Comparison of ENCODE assay signal across 8 cellular contexts in the genomic region with DNA sequence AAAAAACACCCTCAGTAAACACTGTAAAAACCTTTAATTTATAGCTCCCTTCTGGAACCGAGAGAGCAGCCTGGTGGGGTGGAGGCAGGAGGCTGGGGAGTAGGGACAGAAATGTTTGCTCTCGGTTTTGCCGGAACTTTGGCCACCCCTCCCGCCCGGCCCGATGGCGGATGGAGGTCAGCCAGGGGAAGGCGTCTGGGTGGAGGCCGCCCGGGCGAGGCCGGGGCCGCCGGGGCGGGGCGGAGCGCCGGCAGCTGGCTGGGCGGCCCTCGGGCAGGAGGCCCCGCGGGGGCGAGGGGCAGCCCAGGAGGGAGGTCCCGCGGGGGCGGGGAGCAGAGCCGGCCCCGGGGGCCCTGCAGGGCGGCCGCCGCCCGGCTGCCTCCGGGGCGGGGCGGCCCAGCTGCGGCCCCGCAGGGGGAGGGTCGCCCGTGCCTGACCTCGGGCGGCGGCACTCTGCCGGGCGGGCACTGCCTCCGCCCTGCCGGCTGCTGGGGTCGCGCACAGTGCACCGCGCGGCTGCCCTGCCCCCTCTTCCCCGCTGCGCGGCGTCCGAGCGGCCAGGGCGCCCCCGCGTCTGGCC. TPM values are rescaled to one million over a fixed set of nuclear protein-coding genes. Genes with fewer than 3 reads are reported as not detected.
DNase-seq lines count a peak whose midpoint lies in the region; ATAC-seq and TF ChIP-seq lines count a peak whose summit lies in the region.

No MANE protein-coding gene starts in this region.

- H3K4me1 ChIP-seq in ectodermal cell (ENCODE audit: control insufficient read depth, insufficient read depth, low read length) (peaks cover 15% of the 10 kb centered on the region), mesenchymal stem cell (ENCODE audit: control insufficient read depth, insufficient read depth, low read depth, low read length) (peaks cover 5% of the 10 kb centered on the region)

- peak overlapping the region in 1 of 2 experiments; percentile 78 for H2BK12ac ChIP-seq in mesenchymal stem cell (ENCODE audit: low read length in 2 of 2)

- DNase-seq in NCI-H2171 (lab: John Stamatoyannopoulos, UW) (peak; percentile 83), mesenchymal stem cell (peak; percentile 87)
- peak; percentile 15 to 56 for DNase-seq in activated CD4-positive, alpha-beta T cell treated with anti-CD3 and anti-CD28 coated beads for 4 hours
- peak; percentile 14 for DNase-seq in stimulated activated CD8-positive, alpha-beta memory T cell treated with anti-CD3 and anti-CD28 coated beads, Interleukin-15, amount 100 ng/mL, for 1 hour (ENCODE audit: low read depth)

- WGBS in ectodermal cell, 2 experiments: 0% methylated on average over 56 of the region's 60 CpGs
- 0% methylated on average over 13 of the region's 60 CpGs for WGBS in mesenchymal stem cell

- H3K4me2 ChIP-seq in mesenchymal stem cell (ENCODE audit: low read length, poor library complexity, severe bottlenecking): peak overlapping the region; percentile 51

- TF ChIP-seq POLR2A in GM15510 (IDR thresholded peaks at IDR 0.05; ENCODE audit: borderline replicate concordance, extremely low read depth, insufficient read length): peak; percentile 19

- H4K91ac ChIP-seq in mesenchymal stem cell (ENCODE audit: low read length): peak overlapping the region; percentile 92

- H3K9me3 ChIP-seq in ectodermal cell (ENCODE audit: control insufficient read depth, low read length): no peaks in the 10 kb centered on the region
- H3K9me3 ChIP-seq in mesenchymal stem cell (ENCODE audit: control insufficient read depth, low read length): no peaks in the 10 kb centered on the region

- ATAC-seq in HG02870 (IDR thresholded peaks at IDR 0.05; ENCODE audit: unreplicated experiment): peak; percentile 34

- peak overlapping the region; percentile 90 to 94 for H3K18ac ChIP-seq in mesenchymal stem cell (ENCODE audit: low read depth in 1 of 2, low read length in 2 of 2)

- peak overlapping the region; percentile 90 for H3K9ac ChIP-seq in mesenchymal stem cell (ENCODE audit: low read length)

- H3K4me3 ChIP-seq in ectodermal cell (ENCODE audit: insufficient read depth, low read depth, low read length) (peak overlapping the region; percentile 53), mesenchymal stem cell (ENCODE audit: insufficient read depth in 1 of 2, low read depth in 1 of 2, low read length in 2 of 2) (peak overlapping the region; percentile 60 to 77)

- no peak overlapping the region for H3K14ac ChIP-seq in mesenchymal stem cell (ENCODE audit: low read length in 2 of 2)

- peak overlapping the region in 1 of 2 experiments; percentile 69 for H3K4ac ChIP-seq in mesenchymal stem cell (ENCODE audit: low read depth in 1 of 2, low read length in 2 of 2)

- H2BK120ac ChIP-seq in mesenchymal stem cell (ENCODE audit: low read depth, low read length): peak overlapping the region; percentile 99

- peak overlapping the region; percentile 87 for H3K27ac ChIP-seq in 22Rv1
- H3K27ac ChIP-seq in ectodermal cell (ENCODE audit: insufficient read depth, low read depth, low read length, poor library complexity, severe bottlenecking): peak overlapping the region; percentile 79
- H3K27ac ChIP-seq in mesenchymal stem cell (ENCODE audit: low read length, poor library complexity, severe bottlenecking): peak overlapping the region; percentile 97

- no peak for TF ChIP-seq CTCF in 22Rv1 (IDR thresholded peaks at IDR 0.05)

- H3K27me3 ChIP-seq in ectodermal cell (ENCODE audit: control insufficient read depth, insufficient read depth, low read length, poor library complexity, severe bottlenecking) (peaks cover 38% of the 10 kb centered on the region), mesenchymal stem cell (ENCODE audit: control insufficient read depth in 1 of 2, insufficient read depth in 1 of 2, low read length in 2 of 2) (no peaks in the 10 kb centered on the region)

- H2AFZ ChIP-seq in mesenchymal stem cell (ENCODE audit: low read depth, low read length): peak overlapping the region; percentile 63

- H2BK5ac ChIP-seq in mesenchymal stem cell (ENCODE audit: low read depth, low read length, poor library complexity, severe bottlenecking): peak overlapping the region; percentile 95

- H3K23ac ChIP-seq in mesenchymal stem cell (ENCODE audit: low read length in 2 of 2): no peak overlapping the region

- no peak overlapping the region for H2BK15ac ChIP-seq in mesenchymal stem cell (ENCODE audit: low read depth, poor library complexity, severe bottlenecking)

- H2AK5ac ChIP-seq in mesenchymal stem cell (ENCODE audit: low read length, severe bottlenecking): peak overlapping the region; percentile 59

- H4K8ac ChIP-seq in mesenchymal stem cell (ENCODE audit: low read length): peak overlapping the region; percentile 1

- peaks cover 4% of the 10 kb centered on the region for H3K79me1 ChIP-seq in mesenchymal stem cell (replicated peaks; ENCODE audit: low read length, poor library complexity, severe bottlenecking)

- H3K36me3 ChIP-seq in ectodermal cell (ENCODE audit: control insufficient read depth, insufficient read depth, low read length): no peaks in the 10 kb centered on the region
- H3K36me3 ChIP-seq in mesenchymal stem cell (ENCODE audit: control insufficient read depth in 1 of 2, insufficient read depth in 2 of 2, low read depth in 1 of 2, low read length in 2 of 2): peaks cover 3 to 5% of the 10 kb centered on the region in 2 experiments

RNA-seq across cellular contexts. Expression of a gene that starts 0.8 kb away (rescaled TPM):
- 4.5 TPM for polyA plus RNA-seq in ectodermal cell (2013, experiment 1 of 4)
- 9.2 TPM for polyA plus RNA-seq in ectodermal cell (2013, experiment 2 of 4)
- 6.4 TPM for polyA plus RNA-seq in ectodermal cell (2013, experiment 3 of 4)
- polyA plus RNA-seq in ectodermal cell (2013, experiment 4 of 4): 7.3 TPM
- polyA plus RNA-seq in mesenchymal stem cell (2013, experiment 1 of 2): 27.8 TPM
- 28.9 TPM for polyA plus RNA-seq in mesenchymal stem cell (2013, experiment 2 of 2)

Comparison
In these comparisons a context has a peak if more than half of its experiments do, and no peak if none do; other contexts are left out.
1. Peak in every context shown above with its lines: DNase-seq, ATAC-seq, H3K4me3 ChIP-seq and H3K27ac ChIP-seq.
2. DNase-seq: peak in every context shown above with its lines; median percentile 87 in mesenchymal stem cell; 83 in NCI-H2171; 36 in activated CD4-positive, alpha-beta T cell treated with anti-CD3 and anti-CD28 coated beads for 4 hours; 14 in stimulated activated CD8-positive, alpha-beta memory T cell treated with anti-CD3 and anti-CD28 coated beads, Interleukin-15, amount 100 ng/mL, for 1 hour.